8 cellular contexts compared by ENCODE assay signal in the genomic region with DNA sequence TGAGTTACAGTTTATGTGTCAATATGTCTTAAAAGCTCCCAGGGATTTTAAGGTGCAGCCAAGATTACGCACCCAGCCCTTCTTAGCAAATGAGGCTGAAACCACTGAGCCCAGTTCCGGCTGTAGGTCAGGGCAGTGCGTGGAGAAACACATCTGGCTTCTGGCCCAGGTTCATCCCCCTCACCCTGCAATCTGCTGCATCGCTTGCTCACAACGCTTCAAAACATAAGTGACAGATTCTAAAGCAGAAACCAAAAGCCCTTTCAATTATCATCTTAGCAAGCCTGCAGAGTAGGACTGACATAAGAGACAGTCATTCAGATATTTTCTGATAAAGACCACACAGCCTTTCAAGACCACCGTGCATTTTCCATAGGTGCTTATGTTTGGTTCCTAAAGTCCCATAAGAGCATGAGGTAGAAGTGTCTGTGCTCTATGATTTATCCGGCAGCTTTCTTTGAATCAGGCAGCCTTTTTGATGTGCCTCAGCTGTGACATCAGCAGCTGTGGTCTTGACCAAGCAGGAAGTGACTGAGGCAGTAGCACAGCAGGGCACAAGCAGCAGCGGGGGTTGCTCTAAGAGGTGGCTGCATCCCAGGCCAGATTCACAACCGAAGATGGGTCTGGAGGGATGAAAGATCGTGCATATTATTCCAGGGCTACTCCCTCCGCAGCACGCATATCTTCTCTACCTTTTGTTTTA.
A peak's percentile ranks its signal among the peaks of the same experiment; 100 is the strongest.
DNase-seq lines count a peak whose midpoint lies in the region; ATAC-seq and TF ChIP-seq lines count a peak whose summit lies in the region.

No MANE protein-coding gene starts in this region.

- intact Hi-C loops in posterior cingulate gyrus (cut with DNase I): no loop called here

- H3K27ac Mint-ChIP-seq in activated naive CD4-positive, alpha-beta T cell treated with anti-CD3 and anti-CD28 coated beads, Interleukin-2, amount 50 U/mL, for 24 hours: peak overlapping the region; percentile 93

- no peaks in the 10 kb centered on the region for H3K36me3 ChIP-seq in mucosa of rectum (ENCODE audit: control insufficient read depth in 2 of 2, insufficient read depth in 2 of 2, low read length in 2 of 2)

- H3K27me3 ChIP-seq in mucosa of rectum (ENCODE audit: control insufficient read depth in 2 of 2, insufficient read depth in 2 of 2, low read length in 2 of 2): no peaks in the 10 kb centered on the region

- no peaks in the 10 kb centered on the region for H3K36me3 Mint-ChIP-seq in activated naive CD4-positive, alpha-beta T cell treated with anti-CD3 and anti-CD28 coated beads, Interleukin-2, amount 50 U/mL, for 24 hours

- H3K9ac ChIP-seq in mucosa of rectum (ENCODE audit: low read depth in 1 of 2, low read length in 2 of 2): peak overlapping the region in 1 of 2 donors; percentile 47

- H3K9me3 Mint-ChIP-seq in activated naive CD4-positive, alpha-beta T cell treated with anti-CD3 and anti-CD28 coated beads, Interleukin-2, amount 50 U/mL, for 24 hours: no peaks in the 10 kb centered on the region

- TF ChIP-seq CTCF in AG09309 (IDR thresholded peaks at IDR 0.05; ENCODE audit: control insufficient read depth, insufficient read depth, low read depth, low read length, missing control alignments): no peak

- H3K27me3 Mint-ChIP-seq in activated naive CD4-positive, alpha-beta T cell treated with anti-CD3 and anti-CD28 coated beads, Interleukin-2, amount 50 U/mL, for 24 hours: no peaks in the 10 kb centered on the region

- peak overlapping the region; percentile 82 for H3K4me3 Mint-ChIP-seq in activated naive CD4-positive, alpha-beta T cell treated with anti-CD3 and anti-CD28 coated beads, Interleukin-2, amount 50 U/mL, for 24 hours

- H3K27ac ChIP-seq in mucosa of rectum (ENCODE audit: low read depth in 2 of 2, low read length in 2 of 2): peak overlapping the region; percentile 54 to 71

- H3K9me3 ChIP-seq in mucosa of rectum (ENCODE audit: control insufficient read depth in 2 of 2, low read length in 2 of 2): no peaks in the 10 kb centered on the region

- peaks cover 88% of the 10 kb centered on the region for H3K4me1 Mint-ChIP-seq in activated naive CD4-positive, alpha-beta T cell treated with anti-CD3 and anti-CD28 coated beads, Interleukin-2, amount 50 U/mL, for 24 hours

- H3K4me1 ChIP-seq in mucosa of rectum (ENCODE audit: control insufficient read depth in 2 of 2, insufficient read depth in 2 of 2, low read length in 2 of 2): no peaks in the 10 kb centered on the region

- peak; percentile 61 for ATAC-seq in GM18907 (IDR thresholded peaks at IDR 0.05; ENCODE audit: unreplicated experiment)
- peak; percentile 56 for ATAC-seq in HG03066 (IDR thresholded peaks at IDR 0.05; ENCODE audit: low read depth, unreplicated experiment)

- DNase-seq in AG09309 (ENCODE audit: low read depth) (no peak), SK-N-DZ (ENCODE audit: low spot score) (peak; percentile 14), dedifferentiated amniotic fluid mesenchymal stem cell (ENCODE audit: extremely low spot score) (no peak), posterior cingulate gyrus (no peak)

- peak overlapping the region; percentile 24 for H3K4me3 ChIP-seq in AG09309 (ENCODE audit: control insufficient read depth, low read depth, low read length)
- H3K4me3 ChIP-seq in mucosa of rectum (ENCODE audit: low read length in 2 of 2): peak overlapping the region in 1 of 2 donors; percentile 50
